ENCODE assay signal across 1 cellular context in the genomic region with DNA sequence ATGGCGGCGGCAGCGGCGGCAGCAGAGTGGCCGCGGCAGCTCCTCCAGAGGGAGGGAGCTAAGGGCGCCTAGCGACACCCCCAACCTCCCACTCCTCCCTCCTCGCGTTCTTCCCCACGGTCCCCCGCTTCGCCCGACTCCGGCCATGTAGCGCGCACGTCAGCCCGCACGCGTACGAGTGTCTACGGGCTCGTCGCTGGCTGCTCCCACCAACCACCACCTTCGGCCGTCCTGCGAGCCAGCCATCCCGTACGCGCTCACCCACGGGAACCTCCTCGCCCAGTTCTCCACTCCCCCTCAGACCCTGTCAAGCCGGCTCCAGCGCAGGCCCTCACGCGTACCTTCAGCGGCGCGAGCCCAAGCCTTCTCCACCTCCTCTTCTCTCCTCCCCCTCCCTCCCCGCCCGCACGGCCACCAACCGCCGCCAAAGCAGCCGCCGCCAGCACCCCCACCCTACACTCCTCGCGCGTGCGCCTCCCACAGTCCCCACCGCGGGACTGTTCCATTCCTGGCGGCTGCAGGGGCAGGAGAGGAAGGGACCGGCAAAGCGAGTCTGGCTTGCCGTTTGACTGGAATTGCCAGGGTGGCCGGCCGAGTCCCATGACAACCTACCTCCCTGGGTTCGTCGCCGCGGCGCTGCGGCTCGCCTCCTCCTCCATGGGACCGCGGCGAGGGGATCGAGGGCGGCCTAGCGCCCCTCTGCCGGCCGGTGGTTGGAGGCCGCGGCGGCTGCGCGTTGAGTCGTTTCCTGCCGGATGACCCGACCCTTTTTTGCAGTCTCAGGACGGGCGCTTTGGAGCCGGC.
TF ChIP-seq lines count a peak whose summit lies in the region.

A gene (plus strand): TSS at position 774 of the 804 bp plus-strand sequence. CDS start 20,689 bp downstream, outside the sequence.
A gene with protein sequence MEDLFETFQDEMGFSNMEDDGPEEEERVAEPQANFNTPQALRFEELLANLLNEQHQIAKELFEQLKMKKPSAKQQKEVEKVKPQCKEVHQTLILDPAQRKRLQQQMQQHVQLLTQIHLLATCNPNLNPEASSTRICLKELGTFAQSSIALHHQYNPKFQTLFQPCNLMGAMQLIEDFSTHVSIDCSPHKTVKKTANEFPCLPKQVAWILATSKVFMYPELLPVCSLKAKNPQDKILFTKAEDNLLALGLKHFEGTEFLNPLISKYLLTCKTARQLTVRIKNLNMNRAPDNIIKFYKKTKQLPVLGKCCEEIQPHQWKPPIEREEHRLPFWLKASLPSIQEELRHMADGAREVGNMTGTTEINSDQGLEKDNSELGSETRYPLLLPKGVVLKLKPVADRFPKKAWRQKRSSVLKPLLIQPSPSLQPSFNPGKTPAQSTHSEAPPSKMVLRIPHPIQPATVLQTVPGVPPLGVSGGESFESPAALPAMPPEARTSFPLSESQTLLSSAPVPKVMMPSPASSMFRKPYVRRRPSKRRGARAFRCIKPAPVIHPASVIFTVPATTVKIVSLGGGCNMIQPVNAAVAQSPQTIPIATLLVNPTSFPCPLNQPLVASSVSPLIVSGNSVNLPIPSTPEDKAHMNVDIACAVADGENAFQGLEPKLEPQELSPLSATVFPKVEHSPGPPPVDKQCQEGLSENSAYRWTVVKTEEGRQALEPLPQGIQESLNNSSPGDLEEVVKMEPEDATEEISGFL (minus strand): TSS at position 457 of the 804 bp plus-strand sequence. CDS start 8,338 bp downstream, outside the sequence.

TF ChIP-seq in HepG2, 621 proteins besides CTCF, POLR2A, EP300 and RAD21 (continued from another document):
- TF ChIP-seq, protein P1, sequence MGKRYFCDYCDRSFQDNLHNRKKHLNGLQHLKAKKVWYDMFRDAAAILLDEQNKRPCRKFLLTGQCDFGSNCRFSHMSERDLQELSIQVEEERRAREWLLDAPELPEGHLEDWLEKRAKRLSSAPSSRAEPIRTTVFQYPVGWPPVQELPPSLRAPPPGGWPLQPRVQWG (CRISPR knock-in tag; IDR thresholded peaks at IDR 0.05; ENCODE audit: borderline replicate concordance, low read depth): no peak
- TF ChIP-seq PCBP1 (IDR thresholded peaks at IDR 0.05; ENCODE audit: borderline replicate concordance, low read depth, low read length): peak; percentile 89
- TF ChIP-seq, protein P2, sequence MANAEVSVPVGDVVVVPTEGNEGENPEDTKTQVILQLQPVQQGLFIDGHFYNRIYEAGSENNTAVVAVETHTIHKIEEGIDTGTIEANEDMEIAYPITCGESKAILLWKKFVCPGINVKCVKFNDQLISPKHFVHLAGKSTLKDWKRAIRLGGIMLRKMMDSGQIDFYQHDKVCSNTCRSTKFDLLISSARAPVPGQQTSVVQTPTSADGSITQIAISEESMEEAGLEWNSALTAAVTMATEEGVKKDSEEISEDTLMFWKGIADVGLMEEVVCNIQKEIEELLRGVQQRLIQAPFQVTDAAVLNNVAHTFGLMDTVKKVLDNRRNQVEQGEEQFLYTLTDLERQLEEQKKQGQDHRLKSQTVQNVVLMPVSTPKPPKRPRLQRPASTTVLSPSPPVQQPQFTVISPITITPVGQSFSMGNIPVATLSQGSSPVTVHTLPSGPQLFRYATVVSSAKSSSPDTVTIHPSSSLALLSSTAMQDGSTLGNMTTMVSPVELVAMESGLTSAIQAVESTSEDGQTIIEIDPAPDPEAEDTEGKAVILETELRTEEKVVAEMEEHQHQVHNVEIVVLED (CRISPR knock-in tag; IDR thresholded peaks at IDR 0.05; ENCODE audit: borderline replicate concordance): peak; percentile 65; the same call in 1 of the 2 replicates
- 0 out of 2 replicates have a peak, but pooled peaks have one; percentile 54 for TF ChIP-seq ZNF776 (CRISPR knock-in tag; IDR thresholded peaks at IDR 0.05)
- TF ChIP-seq, protein P3, sequence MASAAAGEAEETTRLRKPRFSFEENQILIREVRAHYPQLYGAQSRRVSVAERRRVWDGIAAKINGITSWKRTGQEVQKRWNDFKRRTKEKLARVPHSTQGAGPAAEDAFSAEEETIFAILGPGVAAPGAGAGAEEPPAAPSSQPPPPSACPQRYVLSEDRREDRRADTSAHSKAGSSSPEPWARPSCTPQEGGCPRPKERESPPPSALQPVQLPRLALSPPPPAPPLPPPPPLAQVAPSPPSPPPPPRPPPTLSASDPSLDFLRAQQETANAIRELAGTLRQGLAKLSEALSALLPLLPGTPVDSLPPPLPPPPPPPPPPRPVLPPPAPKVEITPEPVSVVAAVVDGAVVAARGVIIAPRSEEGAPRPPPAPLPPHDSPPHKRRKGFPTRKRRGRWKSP (CRISPR knock-in tag; IDR thresholded peaks at IDR 0.05): peak; percentile 46; the same call in 1 of the 2 replicates
- TF ChIP-seq ZNF430 (CRISPR knock-in tag; IDR thresholded peaks at IDR 0.05): peak; percentile 62
- TF ChIP-seq, protein P4, sequence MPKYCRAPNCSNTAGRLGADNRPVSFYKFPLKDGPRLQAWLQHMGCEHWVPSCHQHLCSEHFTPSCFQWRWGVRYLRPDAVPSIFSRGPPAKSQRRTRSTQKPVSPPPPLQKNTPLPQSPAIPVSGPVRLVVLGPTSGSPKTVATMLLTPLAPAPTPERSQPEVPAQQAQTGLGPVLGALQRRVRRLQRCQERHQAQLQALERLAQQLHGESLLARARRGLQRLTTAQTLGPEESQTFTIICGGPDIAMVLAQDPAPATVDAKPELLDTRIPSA (CRISPR knock-in tag; IDR thresholded peaks at IDR 0.05; ENCODE audit: borderline replicate concordance): no peak
- TF ChIP-seq RFXANK (CRISPR knock-in tag; IDR thresholded peaks at IDR 0.05): no peak
- TF ChIP-seq, protein P5, sequence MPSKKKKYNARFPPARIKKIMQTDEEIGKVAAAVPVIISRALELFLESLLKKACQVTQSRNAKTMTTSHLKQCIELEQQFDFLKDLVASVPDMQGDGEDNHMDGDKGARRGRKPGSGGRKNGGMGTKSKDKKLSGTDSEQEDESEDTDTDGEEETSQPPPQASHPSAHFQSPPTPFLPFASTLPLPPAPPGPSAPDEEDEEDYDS (CRISPR knock-in tag; IDR thresholded peaks at IDR 0.05): peak; percentile 60
TF ChIP-seq in HepG2: peak in this region for 214.
